In genomic region chr4:2241410-2242353, GRCh38 we compare ENCODE assay signal across 8 cellular contexts.
DNase-seq lines count a peak whose midpoint lies in the region; ATAC-seq and TF ChIP-seq lines count a peak whose summit lies in the region.

TSS of gene HAUS3 (minus strand) at chr4:2242121. CDS start at chr4:2240946, 1,175 bp downstream.
TSS of gene POLN (minus strand) at chr4:2242121. CDS start at chr4:2229231, 12,890 bp downstream.

- CTCF ChIA-PET in AG04449 (lab: Yijun Ruan, JAX), result interaction anchor here (2.3 to 2.5 kb wide), 2 partner anchors 17 to 21 kb away, joined by 8 to 10 read pairs; no protein-coding TSS in a partner anchor

- TF ChIP-seq CTCF in AG04449 (IDR thresholded peaks at IDR 0.05; ENCODE audit: insufficient read depth, low read length, missing control alignments) (no peak), WI38 (IDR thresholded peaks at IDR 0.05; ENCODE audit: low read depth, low read length) (no peak), cardiac fibroblast (IDR thresholded peaks at IDR 0.05; ENCODE audit: low read depth, low read length) (peak; percentile 24)

- peak; percentile 83 for ATAC-seq in GM18873 (IDR thresholded peaks at IDR 0.05; ENCODE audit: low FRiP score, unreplicated experiment)
- peak; percentile 87 for ATAC-seq in HG03135 (IDR thresholded peaks at IDR 0.05; ENCODE audit: unreplicated experiment)

- DNase-seq in AG04449 (ENCODE audit: low read depth, low spot score) (peak; percentile 59), NCI-H2196 treated with DMSO at 0.1 percent for 48 hours (lab: John Stamatoyannopoulos, UW; ENCODE audit: unreplicated experiment) (peak; percentile 87), cardiac fibroblast (ENCODE audit: low read depth in 2 of 2) (peak; percentile 98), iris pigment epithelial cell (ENCODE audit: low read depth) (peak; percentile 96)
- peak; percentile 99 for DNase-seq in stimulated activated CD4-positive, alpha-beta T cell treated with anti-CD3 and anti-CD28 coated beads, Interleukin-12 subunit alpha, Interleukin-12 subunit beta, amount 100 ng/mL, for 24 hours (ENCODE audit: low read depth in 2 of 2)

- POLR2A ChIA-PET in AG04449 (lab: Yijun Ruan, JAX), result interaction anchor here (0.5 to 2.5 kb wide), 5 partner anchors 9 to 174 kb away, joined by 3 to 12 read pairs (median 3); partner anchors contain the start of gene MXD4

- H3K4me3 ChIP-seq in AG04449 (ENCODE audit: low read depth, low read length) (peak within 1 kb of the TSS; percentile 95), WI38 (ENCODE audit: low read depth, low read length) (peak within 1 kb of the TSS; percentile 87), cardiac fibroblast (replicated peaks in 1 of 2; ENCODE audit: low read depth in 2 of 2, low read length in 2 of 2) (peak within 1 kb of the TSS; percentile 98)

Comparison
In these comparisons a context has a peak if more than half of its experiments do, and no peak if none do; other contexts are left out.
1. Peak in every context shown above with its lines: DNase-seq, ATAC-seq and H3K4me3 ChIP-seq.